23 cellular contexts compared by ENCODE assay signal in the genomic region with DNA sequence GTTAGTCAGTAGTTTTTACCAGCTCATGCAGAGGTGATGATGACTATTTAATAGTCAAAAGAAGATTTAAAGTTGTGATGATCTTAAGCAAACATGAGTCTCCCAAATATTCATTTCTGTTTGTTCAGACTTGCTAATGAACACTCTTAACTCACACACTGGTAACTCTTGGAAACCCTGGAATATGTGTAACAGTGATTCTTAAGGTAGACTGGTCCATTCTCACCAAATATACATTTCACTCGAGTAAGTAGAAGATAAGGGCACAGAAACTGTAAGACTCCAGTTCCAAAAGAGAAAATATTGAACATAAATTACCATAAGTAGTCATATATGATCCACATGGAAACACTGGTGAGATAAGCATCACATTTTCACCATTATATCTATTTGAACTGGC. TPM values are rescaled to one million over a fixed set of nuclear protein-coding genes. Genes with fewer than 3 reads are reported as not detected.
"Had no signal": no experiment of that assay in that cellular context is flagged by ENCODE, and none has a peak within 500 bp of the region (broad histone marks: within the 10 kb centered on the region; RNA-seq: fewer than 3 reads in every experiment).

No MANE protein-coding gene starts in this region.

- H3K9me3 ChIP-seq: lower lobe of right lung, prostate gland, right atrium auricular region, testis, uterus had no signal

- H3K27me3 ChIP-seq: right atrium auricular region, testis, uterus had no signal

- H3K36me3 Mint-ChIP-seq: activated naive CD4-positive, alpha-beta T cell treated with anti-CD3 and anti-CD28 coated beads, Interleukin-2, amount 50 U/mL, for 24 hours; immature natural killer cell; naive thymus-derived CD4-positive, alpha-beta T cell; stimulated activated effector memory CD8-positive, alpha-beta T cell treated with anti-CD3 and anti-CD28 coated beads, Interleukin-12 subunit alpha, Interleukin-12 subunit beta, amount 100 ng/mL, for 72 hours had no signal

- DNase-seq: activated CD4-positive, alpha-beta T cell treated with anti-CD3 and anti-CD28 coated beads, Interleukin-2, amount 50 U/mL, for 1 hour; activated CD8-positive, alpha-beta T cell treated with anti-CD3 and anti-CD28 coated beads, Interleukin-2, amount 10 ng/mL, durations not matched to agents 7 days and 5 days; activated gamma-delta T cell treated with Interleukin-2 at 50 U/mL for 16 hours; activated T-cell treated with anti-CD3 and anti-CD28 coated beads, Interleukin-2, amount 50 U/mL, for 1 hour; aorta; effector memory CD4-positive, alpha-beta T cell; immature natural killer cell; lower lobe of right lung; naive thymus-derived CD4-positive, alpha-beta T cell; stimulated activated CD4-positive, alpha-beta T cell treated with anti-CD3 and anti-CD28 coated beads, Interleukin-2, amount 100 ng/mL, for 24 hours; testis; uterus had no signal

- ATAC-seq: activated CD4-positive, CD25-positive, alpha-beta regulatory T cell treated with anti-CD3 and anti-CD28 coated beads, Interleukin-2, amount 50 U/mL, for 24 hours; activated CD8-positive, alpha-beta T cell treated with anti-CD3 and anti-CD28 coated beads, Interleukin-2, amount 10 ng/mL, durations not matched to agents 7 days and 5 days; naive thymus-derived CD4-positive, alpha-beta T cell; stimulated activated effector memory CD8-positive, alpha-beta T cell treated with anti-CD3 and anti-CD28 coated beads, Interleukin-12 subunit alpha, Interleukin-12 subunit beta, amount 100 ng/mL, for 72 hours had no signal

- H3K36me3 ChIP-seq: lower lobe of right lung, prostate gland, right atrium auricular region, uterus had no signal

- FAIRE-seq: colon had no signal

- H3K27ac ChIP-seq: lower lobe of right lung, prostate gland, right atrium auricular region, testis, VCaP had no signal

- H3K4me3 Mint-ChIP-seq: activated CD8-positive, alpha-beta T cell treated with anti-CD3 and anti-CD28 coated beads, Interleukin-2, amount 10 ng/mL, durations not matched to agents 7 days and 5 days; activated naive CD4-positive, alpha-beta T cell treated with anti-CD3 and anti-CD28 coated beads, Interleukin-2, amount 50 U/mL, for 24 hours; central memory CD8-positive, alpha-beta T cell; immature natural killer cell; naive thymus-derived CD4-positive, alpha-beta T cell; stimulated activated effector memory CD8-positive, alpha-beta T cell treated with anti-CD3 and anti-CD28 coated beads, Interleukin-12 subunit alpha, Interleukin-12 subunit beta, amount 100 ng/mL, for 72 hours had no signal

- H3K27ac Mint-ChIP-seq: activated CD8-positive, alpha-beta T cell treated with anti-CD3 and anti-CD28 coated beads, Interleukin-2, amount 10 ng/mL, durations not matched to agents 7 days and 5 days; activated naive CD4-positive, alpha-beta T cell treated with anti-CD3 and anti-CD28 coated beads, Interleukin-2, amount 50 U/mL, for 24 hours; immature natural killer cell; naive thymus-derived CD4-positive, alpha-beta T cell; stimulated activated effector memory CD8-positive, alpha-beta T cell treated with anti-CD3 and anti-CD28 coated beads, Interleukin-12 subunit alpha, Interleukin-12 subunit beta, amount 100 ng/mL, for 72 hours had no signal

- H3K4me1 Mint-ChIP-seq: activated naive CD4-positive, alpha-beta T cell treated with anti-CD3 and anti-CD28 coated beads, Interleukin-2, amount 50 U/mL, for 24 hours; central memory CD8-positive, alpha-beta T cell; immature natural killer cell; naive thymus-derived CD4-positive, alpha-beta T cell; stimulated activated effector memory CD8-positive, alpha-beta T cell treated with anti-CD3 and anti-CD28 coated beads, Interleukin-12 subunit alpha, Interleukin-12 subunit beta, amount 100 ng/mL, for 72 hours had no signal

- H3K4me1 ChIP-seq: lower lobe of right lung, prostate gland, right atrium auricular region, testis, uterus had no signal

- H3K9me3 Mint-ChIP-seq: activated naive CD4-positive, alpha-beta T cell treated with anti-CD3 and anti-CD28 coated beads, Interleukin-2, amount 50 U/mL, for 24 hours; central memory CD8-positive, alpha-beta T cell; stimulated activated effector memory CD8-positive, alpha-beta T cell treated with anti-CD3 and anti-CD28 coated beads, Interleukin-12 subunit alpha, Interleukin-12 subunit beta, amount 100 ng/mL, for 72 hours had no signal

- H3K4me3 ChIP-seq: lower lobe of right lung, prostate gland, right atrium auricular region, skin epidermis, testis, uterus had no signal

RNA-seq across cellular contexts. Expression of a gene that starts 29.1 kb away (rescaled TPM):
- total RNA-seq: activated CD8-positive, alpha-beta T cell treated with anti-CD3 and anti-CD28 coated beads, Interleukin-2, amount 10 ng/mL, durations not matched to agents 7 days and 5 days; dermis microvascular lymphatic vessel endothelial cell; naive thymus-derived CD4-positive, alpha-beta T cell; T-helper 2 cell treated with Interferon-gamma antibody and Interleukin-4, amounts not matched to agents 100 ng/mL and 5 ng/mL, for 36 hours had no signal
